In genomic region chr6:31038559-31038958, GRCh38 we compare ENCODE assay signal across 31 cellular contexts. TPM values are rescaled to one million over a fixed set of nuclear protein-coding genes. Genes with fewer than 3 reads are reported as not detected.
"Had no signal": no experiment of that assay in that cellular context is flagged by ENCODE, and none has a peak within 500 bp of the region (broad histone marks: within the 10 kb centered on the region; RNA-seq: fewer than 3 reads in every experiment).

No MANE protein-coding gene starts in this region.

- H3K36me3 ChIP-seq: adrenal gland, WERI-Rb-1 had no signal

- H3K9me3 ChIP-seq: adrenal gland had no signal

- DNase-seq: activated CD4-positive, alpha-beta T cell treated with anti-CD3 and anti-CD28 coated beads for 1 hour; activated CD4-positive, alpha-beta T cell treated with anti-CD3 and anti-CD28 coated beads for 48 hours; activated CD4-positive, CD25-positive, alpha-beta regulatory T cell; activated CD8-positive, alpha-beta T cell treated with anti-CD3 and anti-CD28 coated beads, Interleukin-2, amount 10 ng/mL, durations not matched to agents 7 days and 5 days; activated gamma-delta T cell treated with Interleukin-2 at 50 U/mL for 16 hours; activated naive CD4-positive, alpha-beta T cell treated with anti-CD3 and anti-CD28 coated beads for 36 hours; activated T-cell treated with anti-CD3 and anti-CD28 coated beads, Interleukin-2, amount 50 U/mL, for 24 hours; adrenal gland; caudate nucleus; cerebellar nuclear complex; MM.1S; NCI-H1092; NCI-H146; NCI-H187; NCI-H2029 treated with DMSO at 0.1 percent for 48 hours; NCI-H2171 treated with DMSO at 0.1 percent for 48 hours; NCI-H2227 treated with DMSO at 0.1 percent for 48 hours; NCI-H446; NCI-H510A treated with DMSO at 0.1 percent for 48 hours; NCI-H69; NCI-H82; OCI-M1; Right ventricle myocardium superior; SW 1271; T-helper 1 cell; T-helper 2 cell; T-helper 9 cell; WERI-Rb-1 had no signal

- ATAC-seq: activated CD8-positive, alpha-beta T cell treated with anti-CD3 and anti-CD28 coated beads, Interleukin-2, amount 10 ng/mL, durations not matched to agents 7 days and 5 days; activated naive CD4-positive, alpha-beta T cell treated with anti-CD3 and anti-CD28 coated beads, Interleukin-2, amount 50 U/mL, for 72 hours had no signal

- H3K4me3 ChIP-seq: adrenal gland had no signal

- H3K4me1 ChIP-seq: adrenal gland had no signal

- H3K27ac ChIP-seq: adrenal gland, KMS-11, WERI-Rb-1 had no signal

RNA-seq across cellular contexts. Expression of gene MUC22, which starts 28.3 kb away (rescaled TPM):
- total RNA-seq: activated CD8-positive, alpha-beta T cell treated with anti-CD3 and anti-CD28 coated beads, Interleukin-2, amount 10 ng/mL, durations not matched to agents 7 days and 5 days; activated naive CD4-positive, alpha-beta T cell treated with anti-CD3 and anti-CD28 coated beads for 36 hours; activated naive CD4-positive, alpha-beta T cell treated with anti-CD3 and anti-CD28 coated beads, Interleukin-2, amount 50 U/mL, for 72 hours; adrenal gland; LHCN-M2 had no signal

RNA-seq across cellular contexts. Expression of gene MUC21, which starts 55.0 kb away (rescaled TPM):
- total RNA-seq: activated CD8-positive, alpha-beta T cell treated with anti-CD3 and anti-CD28 coated beads, Interleukin-2, amount 10 ng/mL, durations not matched to agents 7 days and 5 days; activated naive CD4-positive, alpha-beta T cell treated with anti-CD3 and anti-CD28 coated beads for 36 hours; activated naive CD4-positive, alpha-beta T cell treated with anti-CD3 and anti-CD28 coated beads, Interleukin-2, amount 50 U/mL, for 72 hours; adrenal gland; LHCN-M2; Right ventricle myocardium superior had no signal
